8 cellular contexts compared by ENCODE assay signal in the genomic region with DNA sequence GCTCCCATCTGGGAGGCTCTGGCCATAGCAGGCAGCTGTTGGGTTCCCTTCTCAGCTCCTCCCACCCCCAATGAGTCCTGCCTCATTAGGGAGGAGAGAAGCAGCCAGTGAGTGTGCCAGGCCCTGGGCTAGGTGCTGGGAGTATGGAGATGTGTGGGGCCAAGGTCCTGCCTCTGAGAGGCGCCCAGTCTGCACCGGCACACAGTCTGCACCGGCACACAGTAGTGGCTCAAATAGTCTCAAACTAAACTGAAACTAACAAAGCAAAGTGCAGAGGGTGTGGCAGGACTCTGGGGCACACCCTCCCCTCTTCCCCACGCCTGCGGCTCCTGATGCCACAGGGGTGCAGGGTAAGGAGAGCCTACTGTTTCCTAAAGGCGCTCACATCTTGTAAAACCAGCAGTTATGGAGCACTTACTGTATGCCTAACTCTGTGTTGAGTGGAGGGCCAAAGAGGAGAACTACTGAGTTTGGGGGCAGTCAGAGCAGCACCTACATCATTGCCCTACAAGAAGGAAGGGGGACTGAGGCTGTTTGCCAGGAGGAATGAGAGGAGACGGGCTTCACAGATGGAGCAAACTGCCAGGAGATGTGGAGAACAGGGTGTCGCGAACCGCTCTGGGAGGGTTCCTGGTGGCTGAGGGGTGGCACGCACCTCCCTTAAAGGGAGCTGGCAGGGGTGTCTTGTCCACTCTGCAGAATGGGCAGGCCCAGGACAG. TPM values are rescaled to one million over a fixed set of nuclear protein-coding genes. Genes with fewer than 3 reads are reported as not detected.
DNase-seq lines count a peak whose midpoint lies in the region; ATAC-seq and TF ChIP-seq lines count a peak whose summit lies in the region.

No MANE protein-coding gene starts in this region.

- peak overlapping the region; percentile 49 for H3K4me3 Mint-ChIP-seq in MCF 10A (ENCODE audit: unreplicated experiment)

- H3K4me3 ChIP-seq in Karpas-422 (ENCODE audit: low read length) = peak overlapping the region; percentile 96
- H3K4me3 ChIP-seq in mucosa of rectum (ENCODE audit: low read length in 2 of 2) = peak overlapping the region; percentile 79 to 88

- POLR2A ChIA-PET in MCF 10A (lab: Yijun Ruan, JAX) = interaction anchor here (1.1 to 1.5 kb wide), 3 partner anchors 19 to 39 kb away, joined by 3 to 7 read pairs (median 3); a partner anchor contains a TSS

- peak overlapping the region; percentile 1 for H3K27ac Mint-ChIP-seq in MCF 10A (ENCODE audit: low read depth, unreplicated experiment)

- no peaks in the 10 kb centered on the region for H3K36me3 Mint-ChIP-seq in MCF 10A (ENCODE audit: insufficient read depth, unreplicated experiment)

- H3K9me3 ChIP-seq in Karpas-422 (ENCODE audit: low read length) (no peaks in the 10 kb centered on the region), mucosa of rectum (ENCODE audit: control insufficient read depth in 2 of 2, low read length in 2 of 2) (no peaks in the 10 kb centered on the region)

- CTCF ChIA-PET in MCF 10A (lab: Yijun Ruan, JAX) = interaction anchor here (0.6 to 1.8 kb wide), 3 partner anchors 15 to 180 kb away, joined by 3 to 7 read pairs (median 3); no protein-coding TSS in a partner anchor

- H3K9ac ChIP-seq in Karpas-422 (ENCODE audit: low read length) (peak overlapping the region; percentile 99), mucosa of rectum (ENCODE audit: low read depth in 1 of 2, low read length in 2 of 2) (peak overlapping the region; percentile 70 to 87)

- intact Hi-C loops in MCF 10A (cut with micrococcal nuclease) = no loop called here

- no peaks in the 10 kb centered on the region for H3K9me2 ChIP-seq in Karpas-422 (replicated peaks; ENCODE audit: insufficient read depth, low read length)

- peaks cover 3% of the 10 kb centered on the region for H3K4me1 Mint-ChIP-seq in MCF 10A (ENCODE audit: insufficient read depth, unreplicated experiment)

- no peaks in the 10 kb centered on the region for H3K27me3 Mint-ChIP-seq in MCF 10A (ENCODE audit: insufficient read depth, unreplicated experiment)

- no peaks in the 10 kb centered on the region for H3K9me3 Mint-ChIP-seq in MCF 10A (ENCODE audit: unreplicated experiment)

- peaks cover 13% of the 10 kb centered on the region for H3K79me2 ChIP-seq in Karpas-422 (ENCODE audit: low read length)

- peak; percentile 32 for DNase-seq in CD1c-positive myeloid dendritic cell (ENCODE audit: extremely low spot score)
- peak; percentile 67 for DNase-seq in Karpas-422
- DNase-seq in MCF 10A (ENCODE audit: unreplicated experiment) = no peak
- no peak for DNase-seq in GM20000 (ENCODE audit: low spot score)
- no peak for DNase-seq in COLO668 (lab: John Stamatoyannopoulos, UW; ENCODE audit: unreplicated experiment)

- no TSS peak for BruUV-seq in MCF 10A (replicated peaks; lab: Mats Ljungman, UMichigan)

- H3K27ac ChIP-seq in Karpas-422 (ENCODE audit: low read length) (peak overlapping the region; percentile 89), mucosa of rectum (ENCODE audit: low read depth in 2 of 2, low read length in 2 of 2) (peak overlapping the region; percentile 91 to 94)

- H4K20me1 ChIP-seq in Karpas-422 (ENCODE audit: insufficient read depth, low read depth, low read length) = no peaks in the 10 kb centered on the region

- H3K27me3 ChIP-seq in Karpas-422 (ENCODE audit: low read length) (no peaks in the 10 kb centered on the region), mucosa of rectum (ENCODE audit: control insufficient read depth in 2 of 2, insufficient read depth in 2 of 2, low read length in 2 of 2) (no peaks in the 10 kb centered on the region)

- TF ChIP-seq CTCF in MCF 10A (IDR thresholded peaks at IDR 0.05; ENCODE audit: unreplicated experiment) = no peak
- no peak for TF ChIP-seq CTCF in GM20000 (IDR thresholded peaks at IDR 0.05; ENCODE audit: extremely low read depth, missing control alignments)

- H2AFZ ChIP-seq in Karpas-422 (ENCODE audit: low read length) = no peak overlapping the region

- H3K4me2 ChIP-seq in Karpas-422 (ENCODE audit: low read depth, low read length, poor library complexity, severe bottlenecking) = peak overlapping the region; percentile 100

- H3K4me1 ChIP-seq in Karpas-422 (ENCODE audit: low read length) (peaks cover 51% of the 10 kb centered on the region), mucosa of rectum (ENCODE audit: control insufficient read depth in 2 of 2, insufficient read depth in 2 of 2, low read length in 2 of 2) (peaks cover 77 to 81% of the 10 kb centered on the region in 2 donors)

- peaks cover under 1% of the 10 kb centered on the region; the same call in 1 of the 2 replicates for H3K36me3 ChIP-seq in Karpas-422 (ENCODE audit: insufficient read depth, low read length)
- peaks cover 2 to 12% of the 10 kb centered on the region in 2 donors for H3K36me3 ChIP-seq in mucosa of rectum (ENCODE audit: control insufficient read depth in 2 of 2, insufficient read depth in 2 of 2, low read length in 2 of 2)

- ATAC-seq in HG03039 (IDR thresholded peaks at IDR 0.05; ENCODE audit: unreplicated experiment) = no peak
- no peak for ATAC-seq in HG02623 (IDR thresholded peaks at IDR 0.05; ENCODE audit: unreplicated experiment)

RNA-seq across cellular contexts. Expression of a gene that starts 1.0 kb away (rescaled TPM):
- total RNA-seq in Karpas-422 (2014; rRNA removed; shearing (Covaris generic); ENCODE audit: low replicate concordance) = 43.2 and 50.4 TPM in 2 replicates
- 1.5 and 1.9 TPM in 2 replicates for total RNA-seq in MCF 10A (2022)

RNA-seq across cellular contexts. Expression of a gene that starts 20.0 kb away (rescaled TPM):
- total RNA-seq in Karpas-422 (2014; rRNA removed; shearing (Covaris generic); ENCODE audit: low replicate concordance) = 75.3 and 78.9 TPM in 2 replicates
- total RNA-seq in MCF 10A (2022) = 10.3 and 10.5 TPM in 2 replicates

RNA-seq across cellular contexts. Expression of a gene that starts 29.9 kb away (rescaled TPM):
- total RNA-seq in Karpas-422 (2014; rRNA removed; shearing (Covaris generic); ENCODE audit: low replicate concordance) = 64.3 and 97.3 TPM in 2 replicates
- total RNA-seq in MCF 10A (2022) = 52.7 and 59.1 TPM in 2 replicates

RNA-seq across cellular contexts. Expression of a gene that starts 36.9 kb away (rescaled TPM):
- 288 and 308 TPM in 2 replicates for total RNA-seq in Karpas-422 (2014; rRNA removed; shearing (Covaris generic); ENCODE audit: low replicate concordance)
- total RNA-seq in MCF 10A (2022) = 1,407 and 1,635 TPM in 2 replicates

RNA-seq across cellular contexts. Expression of a gene that starts 47.6 kb away (rescaled TPM):
- 12.3 and 48.1 TPM in 2 replicates for total RNA-seq in Karpas-422 (2014; rRNA removed; shearing (Covaris generic); ENCODE audit: low replicate concordance)
- total RNA-seq in MCF 10A (2022) = 47.1 and 50.8 TPM in 2 replicates

Comparison
In these comparisons a context has a peak if more than half of its experiments do, and no peak if none do; other contexts are left out.
1. DNase-seq: peak in CD1c-positive myeloid dendritic cell (single experiment) and Karpas-422 (single experiment); none in MCF 10A (single experiment), GM20000 (single experiment) and COLO668 (single experiment).
2. RNA of a gene that starts 1.0 kb away (total RNA-seq): 43.2 to 50.4 TPM in Karpas-422; 1.5 to 1.9 TPM in MCF 10A; every median in the first group is over 10 times any median in the second.